In the genomic region with DNA sequence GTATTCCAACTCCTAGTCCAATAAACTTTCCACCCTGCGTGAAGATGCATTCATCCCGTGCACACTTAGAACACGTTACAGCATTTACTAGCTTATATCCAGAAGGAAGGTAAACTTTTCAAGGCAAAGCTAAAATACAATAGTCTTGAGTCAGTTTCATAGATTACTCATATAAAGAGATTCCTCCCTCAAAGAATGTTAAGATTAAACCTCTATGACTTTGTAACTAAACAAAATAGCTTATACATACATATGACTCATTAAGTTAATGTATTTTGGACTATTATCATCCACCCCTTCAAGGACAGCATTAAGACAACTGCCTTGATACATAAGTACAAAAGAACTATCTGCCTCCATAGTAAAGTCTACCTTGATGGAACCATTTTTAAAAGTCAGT, we compare ENCODE assay signal across 1 cellular context.
TF ChIP-seq lines count a peak whose summit lies in the region.

No MANE protein-coding gene starts in this region.

TF ChIP-seq in WTC11, 78 proteins besides CTCF, POLR2A, EP300 and RAD21 (continued from another document):
- TF ChIP-seq, protein P1, sequence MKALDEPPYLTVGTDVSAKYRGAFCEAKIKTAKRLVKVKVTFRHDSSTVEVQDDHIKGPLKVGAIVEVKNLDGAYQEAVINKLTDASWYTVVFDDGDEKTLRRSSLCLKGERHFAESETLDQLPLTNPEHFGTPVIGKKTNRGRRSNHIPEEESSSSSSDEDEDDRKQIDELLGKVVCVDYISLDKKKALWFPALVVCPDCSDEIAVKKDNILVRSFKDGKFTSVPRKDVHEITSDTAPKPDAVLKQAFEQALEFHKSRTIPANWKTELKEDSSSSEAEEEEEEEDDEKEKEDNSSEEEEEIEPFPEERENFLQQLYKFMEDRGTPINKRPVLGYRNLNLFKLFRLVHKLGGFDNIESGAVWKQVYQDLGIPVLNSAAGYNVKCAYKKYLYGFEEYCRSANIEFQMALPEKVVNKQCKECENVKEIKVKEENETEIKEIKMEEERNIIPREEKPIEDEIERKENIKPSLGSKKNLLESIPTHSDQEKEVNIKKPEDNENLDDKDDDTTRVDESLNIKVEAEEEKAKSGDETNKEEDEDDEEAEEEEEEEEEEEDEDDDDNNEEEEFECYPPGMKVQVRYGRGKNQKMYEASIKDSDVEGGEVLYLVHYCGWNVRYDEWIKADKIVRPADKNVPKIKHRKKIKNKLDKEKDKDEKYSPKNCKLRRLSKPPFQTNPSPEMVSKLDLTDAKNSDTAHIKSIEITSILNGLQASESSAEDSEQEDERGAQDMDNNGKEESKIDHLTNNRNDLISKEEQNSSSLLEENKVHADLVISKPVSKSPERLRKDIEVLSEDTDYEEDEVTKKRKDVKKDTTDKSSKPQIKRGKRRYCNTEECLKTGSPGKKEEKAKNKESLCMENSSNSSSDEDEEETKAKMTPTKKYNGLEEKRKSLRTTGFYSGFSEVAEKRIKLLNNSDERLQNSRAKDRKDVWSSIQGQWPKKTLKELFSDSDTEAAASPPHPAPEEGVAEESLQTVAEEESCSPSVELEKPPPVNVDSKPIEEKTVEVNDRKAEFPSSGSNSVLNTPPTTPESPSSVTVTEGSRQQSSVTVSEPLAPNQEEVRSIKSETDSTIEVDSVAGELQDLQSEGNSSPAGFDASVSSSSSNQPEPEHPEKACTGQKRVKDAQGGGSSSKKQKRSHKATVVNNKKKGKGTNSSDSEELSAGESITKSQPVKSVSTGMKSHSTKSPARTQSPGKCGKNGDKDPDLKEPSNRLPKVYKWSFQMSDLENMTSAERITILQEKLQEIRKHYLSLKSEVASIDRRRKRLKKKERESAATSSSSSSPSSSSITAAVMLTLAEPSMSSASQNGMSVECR (CRISPR knock-in tag; IDR thresholded peaks at IDR 0.05; ENCODE audit: borderline replicate concordance): no peak
